8 cellular contexts compared by ENCODE assay signal in genomic region chr9:2159521-2160417, GRCh38.
DNase-seq lines count a peak whose midpoint lies in the region; ATAC-seq, FAIRE-seq and TF ChIP-seq lines count a peak whose summit lies in the region.

No MANE protein-coding gene starts in this region.

- H3K27me3 ChIP-seq in SU-DHL-6 (ENCODE audit: low read length) (no peaks in the 10 kb centered on the region), pancreas (no peaks in the 10 kb centered on the region)

- no peaks in the 10 kb centered on the region for H3F3A ChIP-seq in SU-DHL-6 (ENCODE audit: insufficient read depth)

- no peaks in the 10 kb centered on the region for H3K9me2 ChIP-seq in SU-DHL-6 (replicated peaks; ENCODE audit: insufficient read depth, low read length)

- H4K20me1 ChIP-seq in SU-DHL-6 (ENCODE audit: low read depth, low read length): no peaks in the 10 kb centered on the region

- no peak overlapping the region for H2AFZ ChIP-seq in SU-DHL-6 (ENCODE audit: low read depth, low read length, severe bottlenecking)

- DNase-seq in HFF-Myc (ENCODE audit: extremely low read depth, low read depth) (no peak), fibroblast of mammary gland (ENCODE audit: low read depth) (peak; percentile 43), pancreas (no peak), NCI-H226 (no peak), COLO668 (lab: John Stamatoyannopoulos, UW; ENCODE audit: unreplicated experiment) (no peak)

- H3K27ac ChIP-seq in SU-DHL-6 (ENCODE audit: low read depth, low read length) (no peak overlapping the region), pancreas (peak overlapping the region in 3 of 4 donors; percentile 24 to 78 (median 74))

- H3K4me2 ChIP-seq in SU-DHL-6 (ENCODE audit: low read depth, low read length, poor library complexity, severe bottlenecking): peak overlapping the region; percentile 46

- intact Hi-C loops in pancreas (cut with DNase I): no loop called here

- ATAC-seq in pancreas: peak in 3 of 4 donors; percentile 11 to 33 (median 17)
- no peak for ATAC-seq in HG02678 (IDR thresholded peaks at IDR 0.05; ENCODE audit: unreplicated experiment)
- ATAC-seq in GM21737 (IDR thresholded peaks at IDR 0.05; ENCODE audit: unreplicated experiment): no peak

- H3K4me3 ChIP-seq in HFF-Myc (replicated peaks; ENCODE audit: low read depth, low read length): peak overlapping the region; percentile 48
- no peak overlapping the region for H3K4me3 ChIP-seq in SU-DHL-6 (ENCODE audit: insufficient read depth, low read length, poor library complexity, severe bottlenecking)
- H3K4me3 ChIP-seq in fibroblast of mammary gland (ENCODE audit: control insufficient read depth, low read depth, low read length): peak overlapping the region; percentile 29
- H3K4me3 ChIP-seq in pancreas: peak overlapping the region in 2 of 4 donors; percentile 2 to 16

- FAIRE-seq in pancreas (lab: Jason Lieb, UNC): no peak

- peaks cover 5 to 17% (median 14%) of the 10 kb centered on the region in 3 donors for H3K4me1 ChIP-seq in pancreas

- no peaks in the 10 kb centered on the region for H3K79me2 ChIP-seq in SU-DHL-6 (ENCODE audit: insufficient read depth, low read length)

- H3K9me3 ChIP-seq in SU-DHL-6 (ENCODE audit: insufficient read depth, low read length): no peaks in the 10 kb centered on the region
- no peaks in the 10 kb centered on the region for H3K9me3 ChIP-seq in pancreas

- H3K36me3 ChIP-seq in SU-DHL-6 (ENCODE audit: low read length): no peaks in the 10 kb centered on the region
- no peaks in the 10 kb centered on the region for H3K36me3 ChIP-seq in pancreas

- 24% methylated on average over 13 of the region's 13 CpGs for WGBS in pancreas, 2 donors

- no peak overlapping the region for H3K9ac ChIP-seq in SU-DHL-6 (ENCODE audit: low read length)

- TF ChIP-seq CTCF in HFF-Myc (IDR thresholded peaks at IDR 0.05; ENCODE audit: low read depth, low read length, missing control alignments) (no peak), SU-DHL-6 (IDR thresholded peaks at IDR 0.05; ENCODE audit: insufficient read depth, low read length, poor library complexity, severe bottlenecking) (no peak), fibroblast of mammary gland (conservative IDR thresholded peaks at IDR 0.05; ENCODE audit: control insufficient read depth, insufficient read depth, low read depth, low read length) (no peak), pancreas (IDR thresholded peaks at IDR 0.05) (no peak)

Comparison
In these comparisons a context has a peak if more than half of its experiments do, and no peak if none do; other contexts are left out.
1. ATAC-seq: peak in pancreas (3 of 4); none in HG02678 (single experiment) and GM21737 (single experiment).